Comparison of ENCODE assay signal across 13 cellular contexts in the genomic region with DNA sequence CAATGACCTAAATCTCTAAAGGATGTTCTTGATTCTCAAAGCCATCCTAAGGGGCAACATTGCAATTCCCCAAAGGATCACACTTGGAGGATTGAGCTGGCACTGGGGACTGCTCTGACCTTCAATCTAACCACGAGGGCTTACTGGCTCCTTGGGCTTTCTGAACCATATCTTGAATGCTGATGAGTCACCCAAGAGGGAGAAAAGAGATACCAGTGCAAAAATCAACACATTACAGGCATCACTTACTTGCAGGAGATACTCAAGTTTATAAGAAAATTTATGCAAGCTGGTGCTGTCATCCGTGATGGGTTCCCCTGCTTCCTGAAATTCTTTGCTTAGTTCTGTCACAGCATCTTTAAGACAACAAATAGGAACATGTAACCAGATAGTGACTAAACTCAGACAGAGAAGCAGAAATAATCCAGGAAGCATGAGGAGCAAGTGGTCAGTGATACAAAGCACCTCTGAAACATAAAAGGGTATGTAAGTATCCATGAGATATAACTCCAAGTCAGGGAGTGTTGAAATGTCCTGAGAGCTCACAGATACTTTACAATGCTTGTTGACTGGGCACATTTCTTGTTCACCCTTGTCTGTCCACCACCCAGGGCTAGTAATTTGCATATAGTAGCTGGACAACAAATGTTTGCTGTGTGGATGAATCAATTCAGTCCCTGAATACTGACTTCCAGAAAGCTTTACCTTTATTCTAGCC. TPM values are rescaled to one million over a fixed set of nuclear protein-coding genes. Genes with fewer than 3 reads are reported as not detected.
DNase-seq lines count a peak whose midpoint lies in the region; TF ChIP-seq lines count a peak whose summit lies in the region.
"Had no signal": no experiment of that assay in that cellular context is flagged by ENCODE, and none has a peak within 500 bp of the region (broad histone marks: within the 10 kb centered on the region; RNA-seq: fewer than 3 reads in every experiment).

No MANE protein-coding gene starts in this region.

- H3K36me3 Mint-ChIP-seq in T-helper 1 cell treated with Interleukin-12 subunit alpha and Interleukin-12 subunit beta and Interleukin-4 antibody, amounts not matched to agents 30 μg/mL and 1 μg/mL, for 36 hours (ENCODE audit: low read depth): peaks cover 75% of the 10 kb centered on the region

- H3K27me3 Mint-ChIP-seq in T-helper 1 cell treated with Interleukin-12 subunit alpha and Interleukin-12 subunit beta and Interleukin-4 antibody, amounts not matched to agents 30 μg/mL and 1 μg/mL, for 36 hours (ENCODE audit: low read depth): no peaks in the 10 kb centered on the region

- H3K4me3 Mint-ChIP-seq in T-helper 1 cell treated with Interleukin-12 subunit alpha and Interleukin-12 subunit beta and Interleukin-4 antibody, amounts not matched to agents 30 μg/mL and 1 μg/mL, for 36 hours: peak overlapping the region; percentile 15

- no peak for TF ChIP-seq POLR2A in NB4 (IDR thresholded peaks at IDR 0.05; ENCODE audit: extremely low read depth, insufficient read length)

- H3K27ac Mint-ChIP-seq in T-helper 1 cell treated with Interleukin-12 subunit alpha and Interleukin-12 subunit beta and Interleukin-4 antibody, amounts not matched to agents 30 μg/mL and 1 μg/mL, for 36 hours: peak overlapping the region; percentile 72

- H3K9me3 Mint-ChIP-seq in T-helper 1 cell treated with Interleukin-12 subunit alpha and Interleukin-12 subunit beta and Interleukin-4 antibody, amounts not matched to agents 30 μg/mL and 1 μg/mL, for 36 hours: peaks cover 3% of the 10 kb centered on the region

- TF ChIP-seq CTCF in NB4 (IDR thresholded peaks at IDR 0.05; ENCODE audit: low read depth, low read length) (no peak), cardiac fibroblast (IDR thresholded peaks at IDR 0.05; ENCODE audit: low read depth, low read length) (no peak)

- no peak overlapping the region for H3K4me3 ChIP-seq in NB4 (ENCODE audit: low read depth, low read length)
- no peak overlapping the region for H3K4me3 ChIP-seq in cardiac fibroblast (replicated peaks in 1 of 2; ENCODE audit: low read depth in 2 of 2, low read length in 2 of 2)

- DNase-seq in T-helper 1 cell (no peak), NB4 (ENCODE audit: low read depth) (peak; percentile 37), cardiac fibroblast (ENCODE audit: low read depth in 2 of 2) (peak; percentile 24 to 37), renal cortical epithelial cell (ENCODE audit: low read depth) (peak; percentile 91), medulla oblongata (ENCODE audit: extremely low spot score) (no peak), DMS79 treated with DMSO at 0.1 percent for 48 hours (lab: John Stamatoyannopoulos, UW) (no peak), DMS53 (lab: John Stamatoyannopoulos, UW) (no peak)
- DNase-seq: 8988T, anterior cingulate cortex, GDM1, left ventricle myocardium superior, NCI-H2171 treated with DMSO at 0.1 percent for 48 hours had no signal

- H3K4me1 Mint-ChIP-seq in T-helper 1 cell treated with Interleukin-12 subunit alpha and Interleukin-12 subunit beta and Interleukin-4 antibody, amounts not matched to agents 30 μg/mL and 1 μg/mL, for 36 hours (ENCODE audit: low read depth): peaks cover 65% of the 10 kb centered on the region

RNA-seq across cellular contexts. Expression of a gene that starts 14.1 kb away (rescaled TPM):
- total RNA-seq in renal cortical epithelial cell: 11.1 and 46.2 TPM in 2 replicates

RNA-seq across cellular contexts. Expression of a gene that starts 38.2 kb away (rescaled TPM):
- total RNA-seq in renal cortical epithelial cell: not detected in 2 replicates

RNA-seq across cellular contexts. Expression of a gene that starts 45.8 kb away (rescaled TPM):
- total RNA-seq in renal cortical epithelial cell: not detected in 2 replicates
- total RNA-seq: left ventricle myocardium superior had no signal

Comparison
In these comparisons a context has a peak if more than half of its experiments do, and no peak if none do; other contexts are left out.
1. DNase-seq: peak in NB4 (single experiment), cardiac fibroblast (2 of 2) and renal cortical epithelial cell (single experiment); none in T-helper 1 cell (0 of 5), medulla oblongata (single experiment), DMS79 treated with DMSO at 0.1 percent for 48 hours (single experiment) and DMS53 (single experiment).